Comparison of ENCODE assay signal across 29 cellular contexts in genomic region chr10:37991655-37992054, GRCh38.
"Had no signal": no experiment of that assay in that cellular context is flagged by ENCODE, and none has a peak within 500 bp of the region (broad histone marks: within the 10 kb centered on the region; RNA-seq: fewer than 3 reads in every experiment).

No MANE protein-coding gene starts in this region.

- ATAC-seq: effector memory CD8-positive, alpha-beta T cell; esophagus mucosa; foreskin keratinocyte; gastrocnemius medialis; gastroesophageal sphincter; heart left ventricle; heart right ventricle had no signal

- H3K27me3 ChIP-seq: colonic mucosa, esophagus muscularis mucosa, esophagus squamous epithelium, foreskin keratinocyte, gastrocnemius medialis, heart left ventricle had no signal

- H3K9me3 ChIP-seq: colonic mucosa, esophagus muscularis mucosa, esophagus squamous epithelium, gastrocnemius medialis, gastroesophageal sphincter, heart left ventricle, heart right ventricle had no signal

- H3K4me3 Mint-ChIP-seq: dendritic cell treated with granulocyte-macrophage colony-stimulating factor and Interleukin-4, amounts not matched to agents 40 ng/mL and 50 ng/mL, for 4 days; effector memory CD8-positive, alpha-beta T cell; endodermal cell had no signal

- H3K27me3 Mint-ChIP-seq: dendritic cell treated with granulocyte-macrophage colony-stimulating factor and Interleukin-4, amounts not matched to agents 40 ng/mL and 50 ng/mL, for 4 days had no signal

- H3K4me3 ChIP-seq: colonic mucosa, coronary artery, dorsolateral prefrontal cortex, esophagus muscularis mucosa, esophagus squamous epithelium, gastrocnemius medialis, gastroesophageal sphincter, heart left ventricle, heart right ventricle had no signal

- DNase-seq: colonic mucosa; cortex of kidney; dermis blood vessel endothelial cell; dorsolateral prefrontal cortex; effector CD4-positive, alpha-beta T cell; effector CD8-positive, alpha-beta T cell; effector memory CD4-positive, alpha-beta T cell; effector memory CD8-positive, alpha-beta T cell; endodermal cell; erythroblast; esophagus squamous epithelium; foreskin fibroblast; foreskin keratinocyte; foreskin melanocyte; gastrocnemius medialis; glutamatergic neuron; head of caudate nucleus; heart left ventricle; heart right ventricle had no signal

- H3K9me3 Mint-ChIP-seq: effector memory CD8-positive, alpha-beta T cell had no signal

- H3K27ac Mint-ChIP-seq: dendritic cell treated with granulocyte-macrophage colony-stimulating factor and Interleukin-4, amounts not matched to agents 40 ng/mL and 50 ng/mL, for 4 days; effector memory CD8-positive, alpha-beta T cell; endodermal cell had no signal

- H3K4me1 ChIP-seq: colonic mucosa, esophagus muscularis mucosa, esophagus squamous epithelium, foreskin keratinocyte, gastrocnemius medialis, gastroesophageal sphincter, heart left ventricle, heart right ventricle had no signal

- H3K27ac ChIP-seq: colonic mucosa, coronary artery, dorsolateral prefrontal cortex, epithelial cell of prostate, esophagus muscularis mucosa, esophagus squamous epithelium, foreskin keratinocyte, gastrocnemius medialis, gastroesophageal sphincter, heart left ventricle, heart right ventricle had no signal

- H3K4me1 Mint-ChIP-seq: endodermal cell had no signal

- H3K36me3 ChIP-seq: colonic mucosa, esophagus muscularis mucosa, esophagus squamous epithelium, gastrocnemius medialis, gastroesophageal sphincter, heart left ventricle, heart right ventricle had no signal

- FAIRE-seq: colon, endometrium, endothelial cell of umbilical vein, frontal cortex had no signal
